7 cellular contexts compared by ENCODE assay signal in genomic region chr6:159729598-159729997, GRCh38. TPM values are rescaled to one million over a fixed set of nuclear protein-coding genes. Genes with fewer than 3 reads are reported as not detected.
A peak's percentile ranks its signal among the peaks of the same experiment; 100 is the strongest.
DNase-seq lines count a peak whose midpoint lies in the region; ATAC-seq, FAIRE-seq and TF ChIP-seq lines count a peak whose summit lies in the region.

No MANE protein-coding gene starts in this region.

- peak overlapping the region; percentile 99 for H3K27ac ChIP-seq in neural cell (ENCODE audit: low read length)

- H2AFZ ChIP-seq in neural cell (ENCODE audit: low read depth, low read length): no peak overlapping the region

- peaks cover 20% of the 10 kb centered on the region for H4K20me1 ChIP-seq in neural cell (ENCODE audit: insufficient read depth)

- FAIRE-seq in GM18507 (lab: Jason Lieb, UNC): peak; percentile 85

- no peak for ATAC-seq in HG03135 (IDR thresholded peaks at IDR 0.05; ENCODE audit: unreplicated experiment)

- H3K27me3 ChIP-seq in neural cell (ENCODE audit: insufficient read depth, low read depth, low read length): no peaks in the 10 kb centered on the region

- TF ChIP-seq RAD21 in neural cell (conservative IDR thresholded peaks at IDR 0.05): no peak

- H3K36me3 ChIP-seq in neural cell (ENCODE audit: insufficient read depth, low read length): no peaks in the 10 kb centered on the region

- peaks cover 84% of the 10 kb centered on the region for H3K79me2 ChIP-seq in neural cell (replicated peaks; ENCODE audit: insufficient read depth, low read length)

- peaks cover 6% of the 10 kb centered on the region for H3F3A ChIP-seq in neural cell (ENCODE audit: insufficient read depth, low read length, poor library complexity, severe bottlenecking)

- DNase-seq in GM18507 (ENCODE audit: extremely low spot score, insufficient read length, low read depth) (no peak), M059J (ENCODE audit: low read depth) (peak; percentile 12), choroid plexus epithelial cell (ENCODE audit: low read depth) (peak; percentile 27), NCI-H2171 (lab: John Stamatoyannopoulos, UW) (no peak), DMS114 treated with DMSO at 0.1 percent for 48 hours (lab: John Stamatoyannopoulos, UW; ENCODE audit: unreplicated experiment) (no peak)

- no peaks in the 10 kb centered on the region for H3K9me2 ChIP-seq in neural cell (ENCODE audit: insufficient read depth, low read length)

- TF ChIP-seq EP300 in neural cell (conservative IDR thresholded peaks at IDR 0.05; ENCODE audit: poor library complexity, severe bottlenecking): no peak

- peak overlapping the region; percentile 90 for H3K4me2 ChIP-seq in neural cell (ENCODE audit: low read length)

- H3K4me3 ChIP-seq in choroid plexus epithelial cell (ENCODE audit: low read depth, low read length) (peak overlapping the region; percentile 19), neural cell (ENCODE audit: low read length) (peak overlapping the region; percentile 96)

- TF ChIP-seq CTCF in choroid plexus epithelial cell (conservative IDR thresholded peaks at IDR 0.05; ENCODE audit: low read depth, low read length) (no peak), neural cell (IDR thresholded peaks at IDR 0.05; ENCODE audit: poor library complexity, severe bottlenecking) (no peak)

- no peaks in the 10 kb centered on the region for H3K9me3 ChIP-seq in neural cell (ENCODE audit: low read length)

- peak overlapping the region; percentile 98 for H3K9ac ChIP-seq in neural cell (ENCODE audit: low read length)

TF ChIP-seq in neural cell, 6 proteins besides CTCF, POLR2A, EP300 and RAD21:
- peak; percentile 48 for TF ChIP-seq MXI1 (conservative IDR thresholded peaks at IDR 0.05; ENCODE audit: poor library complexity, severe bottlenecking)
- TF ChIP-seq POLR2AphosphoS5 (IDR thresholded peaks at IDR 0.05): no peak

RNA-seq across cellular contexts. Expression of gene WTAP, which starts 2.3 kb away (rescaled TPM):
- total RNA-seq in M059J (2014; rRNA removed; shearing (Covaris generic)): 79.6 and 106 TPM in 2 replicates
- polyA plus RNA-seq in neural cell: 94.1 and 98.3 TPM in 2 replicates
- polyA minus RNA-seq in neural cell: 164 and 177 TPM in 2 replicates

RNA-seq across cellular contexts. Expression of gene ACAT2, which starts 32.2 kb away (rescaled TPM):
- 49.6 and 75.8 TPM in 2 replicates for total RNA-seq in M059J (2014; rRNA removed; shearing (Covaris generic))
- 143 and 145 TPM in 2 replicates for polyA plus RNA-seq in neural cell
- polyA minus RNA-seq in neural cell: 71.6 and 85.5 TPM in 2 replicates

RNA-seq across cellular contexts. Expression of gene SOD2, which starts 36.6 kb away (rescaled TPM):
- total RNA-seq in M059J (2014; rRNA removed; shearing (Covaris generic)): 73.2 and 108 TPM in 2 replicates
- 117 and 137 TPM in 2 replicates for polyA plus RNA-seq in neural cell
- 107 and 186 TPM in 2 replicates for polyA minus RNA-seq in neural cell

RNA-seq across cellular contexts. Expression of gene TCP1, which starts 59.8 kb away (rescaled TPM):
- 264 and 310 TPM in 2 replicates for total RNA-seq in M059J (2014; rRNA removed; shearing (Covaris generic))
- polyA plus RNA-seq in neural cell: 352 and 379 TPM in 2 replicates
- 326 and 344 TPM in 2 replicates for polyA minus RNA-seq in neural cell

Comparison
In these comparisons a context has a peak if more than half of its experiments do, and no peak if none do; other contexts are left out.
1. DNase-seq: peak in M059J (single experiment) and choroid plexus epithelial cell (single experiment); none in GM18507 (single experiment), NCI-H2171 (single experiment) and DMS114 treated with DMSO at 0.1 percent for 48 hours (single experiment).